ENCODE assay signal across 21 cellular contexts in the genomic region with DNA sequence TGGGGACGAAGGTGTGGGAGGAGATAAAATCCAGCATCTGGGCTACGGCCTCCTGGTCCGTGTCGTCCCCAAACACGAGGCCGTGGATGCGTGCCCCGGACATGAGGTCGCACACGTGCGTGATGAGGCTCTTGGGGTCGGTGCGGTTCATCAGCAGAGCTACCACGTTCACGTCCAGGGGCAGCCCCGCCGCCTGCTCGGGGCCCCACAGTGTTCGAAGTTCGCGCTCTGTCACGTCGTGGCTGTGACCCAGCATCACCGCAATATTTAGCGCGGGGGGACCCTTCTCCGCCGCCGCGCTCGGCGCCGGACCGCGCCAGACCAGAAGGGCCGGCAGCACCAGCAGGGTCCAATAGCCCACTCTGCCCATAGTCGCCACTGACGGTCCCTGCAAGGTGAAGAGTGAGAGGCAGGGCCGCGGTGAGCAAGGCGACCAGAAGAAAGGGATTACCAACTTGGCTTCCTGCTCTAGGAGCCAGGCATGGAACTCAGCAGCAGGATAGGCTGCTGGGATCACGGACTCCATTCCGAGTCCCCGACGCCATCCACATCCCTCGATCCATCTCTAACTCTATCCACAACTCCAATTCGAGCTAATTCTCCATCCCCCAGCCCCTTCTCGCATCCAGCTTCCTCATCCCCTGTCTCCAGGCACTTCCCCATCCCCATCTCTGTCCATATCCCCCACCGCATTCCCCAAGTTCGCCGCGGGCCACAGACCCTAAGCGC. TPM values are rescaled to one million over a fixed set of nuclear protein-coding genes. Genes with fewer than 3 reads are reported as not detected.
DNase-seq lines count a peak whose midpoint lies in the region; ATAC-seq and TF ChIP-seq lines count a peak whose summit lies in the region.
"Had no signal": no experiment of that assay in that cellular context is flagged by ENCODE, and none has a peak within 500 bp of the region (broad histone marks: within the 10 kb centered on the region; RNA-seq: fewer than 3 reads in every experiment).

No MANE protein-coding gene starts in this region.

- H3K4me3 ChIP-seq in iPS DF 6.9 (ENCODE audit: low read length) (peak overlapping the region; percentile 2; the same call in 1 of the 2 replicates), neural progenitor cell (peak overlapping the region; percentile 58), gastroesophageal sphincter (peak overlapping the region in 1 of 2 donors; percentile 60)

- H3K4me1 ChIP-seq in ES-I3 (ENCODE audit: insufficient read depth, low read length) (no peaks in the 10 kb centered on the region), iPS DF 6.9 (ENCODE audit: control insufficient read depth, insufficient read depth, low read length) (peaks cover 1% of the 10 kb centered on the region; the same call in 1 of the 2 replicates), neural progenitor cell (no peaks in the 10 kb centered on the region), gastroesophageal sphincter (peaks cover 0 to 51% (median 20%) of the 10 kb centered on the region in 3 donors)

- H3K27ac Mint-ChIP-seq in T-helper 17 cell (no peak overlapping the region), neural progenitor cell (no peak overlapping the region)
- H3K27ac Mint-ChIP-seq: naive thymus-derived CD4-positive, alpha-beta T cell had no signal

- DNase-seq in T-helper 17 cell, result no peak
- no peak for DNase-seq in iPS DF 6.9 (ENCODE audit: low read depth, low spot score)
- DNase-seq in neural progenitor cell (ENCODE audit: low spot score), result no peak
- DNase-seq in ACHN, result no peak
- DNase-seq in activated CD4-positive, alpha-beta T cell treated with anti-CD3 and anti-CD28 coated beads, Interleukin-2, amount 50 U/mL, for 48 hours, result no peak
- DNase-seq: activated CD8-positive, alpha-beta memory T cell treated with anti-CD3 and anti-CD28 coated beads, Interleukin-2, amount 50 U/mL, for 4 hours; activated gamma-delta T cell treated with Interleukin-2 at 50 U/mL for 16 hours; effector CD4-positive, alpha-beta T cell; NCI-H1105 treated with DMSO at 0.1 percent for 48 hours; NCI-H2081 treated with DMSO at 0.1 percent for 48 hours; NCI-H446 treated with DMSO at 0.1 percent for 48 hours; NK-92 treated with Interleukin-12 subunit alpha and Interleukin-12 subunit beta, amount 100 ng/mL, for 24 hours had no signal

- peak overlapping the region; percentile 72 for H3K4me3 Mint-ChIP-seq in T-helper 17 cell
- peak overlapping the region; percentile 81 for H3K4me3 Mint-ChIP-seq in neural progenitor cell

- H3K36me3 Mint-ChIP-seq in T-helper 17 cell (ENCODE audit: low read depth) (peaks cover 4% of the 10 kb centered on the region), neural progenitor cell (no peaks in the 10 kb centered on the region)
- H3K36me3 Mint-ChIP-seq: naive thymus-derived CD4-positive, alpha-beta T cell had no signal

- H3K36me3 ChIP-seq in ES-I3 (ENCODE audit: insufficient read depth, low read length) (no peaks in the 10 kb centered on the region), iPS DF 6.9 (ENCODE audit: control insufficient read depth, insufficient read depth, low read length) (no peaks in the 10 kb centered on the region), neural progenitor cell (no peaks in the 10 kb centered on the region), gastroesophageal sphincter (no peaks in the 10 kb centered on the region)
- H3K36me3 ChIP-seq: spleen had no signal

- in situ Hi-C loops in ACHN (cut with HindIII; ENCODE audit: low pct_ligation_motif_present, low pct_unique_long_range_greater_than_20kb, low sequenced_read_pairs), result no loop called here

- peaks cover 25% of the 10 kb centered on the region; the same call in 1 of the 2 replicates for H3K27me3 ChIP-seq in iPS DF 6.9 (ENCODE audit: control insufficient read depth, insufficient read depth, low read length)
- peaks cover 49% of the 10 kb centered on the region for H3K27me3 ChIP-seq in neural progenitor cell
- H3K27me3 ChIP-seq in gastroesophageal sphincter, result peaks cover 43% of the 10 kb centered on the region

- H4K20me1 ChIP-seq in neural progenitor cell (ENCODE audit: low read depth), result peaks cover 4% of the 10 kb centered on the region

- TF ChIP-seq EP300 in gastroesophageal sphincter (IDR thresholded peaks at IDR 0.05), result no peak

- no peak for ATAC-seq in T-helper 17 cell
- no peak for ATAC-seq in GM18868 (IDR thresholded peaks at IDR 0.05; ENCODE audit: unreplicated experiment)
- ATAC-seq in gastroesophageal sphincter, result no peak
- ATAC-seq: esophagus mucosa; naive thymus-derived CD4-positive, alpha-beta T cell had no signal

- H3K9me3 ChIP-seq in ES-I3 (ENCODE audit: control insufficient read depth, insufficient read depth, low read length), result no peaks in the 10 kb centered on the region
- no peaks in the 10 kb centered on the region for H3K9me3 ChIP-seq in T-helper 17 cell (ENCODE audit: control insufficient read depth, low read length, poor library complexity, severe bottlenecking)
- no peaks in the 10 kb centered on the region for H3K9me3 ChIP-seq in iPS DF 6.9 (ENCODE audit: control insufficient read depth, insufficient read depth, low read length)
- H3K9me3 ChIP-seq in neural progenitor cell (ENCODE audit: low read depth), result no peaks in the 10 kb centered on the region
- no peaks in the 10 kb centered on the region for H3K9me3 ChIP-seq in gastroesophageal sphincter
- H3K9me3 ChIP-seq: spleen had no signal

- TF ChIP-seq POLR2A in gastroesophageal sphincter (IDR thresholded peaks at IDR 0.05), result no peak

- H3F3A ChIP-seq in neural progenitor cell (ENCODE audit: low read depth), result peaks cover 5% of the 10 kb centered on the region

- TF ChIP-seq CTCF in neural progenitor cell (IDR thresholded peaks at IDR 0.05) (no peak), gastroesophageal sphincter (IDR thresholded peaks at IDR 0.05) (no peak)

- H3K27me3 Mint-ChIP-seq in T-helper 17 cell (peaks cover 63% of the 10 kb centered on the region), neural progenitor cell (ENCODE audit: insufficient read depth, low read depth) (peaks cover 34% of the 10 kb centered on the region)

- peak overlapping the region; percentile 83 for H2AFZ ChIP-seq in neural progenitor cell (replicated peaks)

- peaks cover 14% of the 10 kb centered on the region for H3K4me1 Mint-ChIP-seq in T-helper 17 cell
- H3K4me1 Mint-ChIP-seq in neural progenitor cell, result peaks cover 19% of the 10 kb centered on the region

- peaks cover 2% of the 10 kb centered on the region for H3K9me3 Mint-ChIP-seq in neural progenitor cell

- 100% methylated on average over 1 of the region's 53 CpGs for WGBS in iPS DF 6.9 (ENCODE audit: insufficient coverage, insufficient read length)
- 16 to 53% methylated on average over 11 to 21 of the region's 53 CpGs for WGBS in gastroesophageal sphincter (ENCODE audit: low coverage in 1 of 2), 2 donors

- peak overlapping the region; percentile 93 for H3K4me2 ChIP-seq in neural progenitor cell

- H3K9ac ChIP-seq in ES-I3 (ENCODE audit: low read depth, low read length) (peak overlapping the region; percentile 73; the same call in 1 of the 2 replicates), neural progenitor cell (no peak overlapping the region)

- H3K27ac ChIP-seq in iPS DF 6.9 (ENCODE audit: low read length) (no peak overlapping the region), neural progenitor cell (no peak overlapping the region), gastroesophageal sphincter (peak overlapping the region in 1 of 4 donors; percentile 68)
- H3K27ac ChIP-seq: spleen had no signal

- no peaks in the 10 kb centered on the region for H3K79me2 ChIP-seq in neural progenitor cell (ENCODE audit: low read depth)

RNA-seq across cellular contexts. Expression of a gene that starts 2.0 kb away (rescaled TPM):
- total RNA-seq in T-helper 17 cell (not detected), neural progenitor cell (ENCODE audit: low replicate concordance) (1.6 and 1.8 TPM in 2 replicates), gastroesophageal sphincter (10 to 100 TPM in 2 of 4 donors, 1 to 10 TPM in 1, under 1 TPM in 1; 0.25 to 26.1 (median 13.5) TPM)
- total RNA-seq: esophagus mucosa; HT-29; lung microvascular endothelial cell; naive thymus-derived CD4-positive, alpha-beta T cell; pulmonary artery endothelial cell had no signal
